Comparison of ENCODE assay signal across 25 cellular contexts in the genomic region with DNA sequence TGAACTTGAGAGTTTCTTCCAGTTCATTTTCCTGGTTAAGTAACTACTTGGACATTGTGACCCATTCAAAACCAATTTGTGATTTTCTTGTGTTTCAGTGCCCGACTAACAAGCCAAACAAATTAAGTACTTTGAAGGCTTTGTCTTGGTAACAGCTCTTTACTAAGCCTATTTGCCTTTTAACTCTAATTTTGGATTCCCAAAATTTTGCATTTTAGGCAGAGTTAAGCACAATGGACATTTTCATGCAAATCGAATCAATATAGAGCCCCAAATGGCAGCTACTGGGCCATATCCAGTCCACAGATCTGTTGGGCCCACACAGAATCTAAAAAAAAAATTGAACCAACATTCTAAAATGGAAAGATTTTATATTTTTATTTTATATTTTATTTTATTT. TPM values are rescaled to one million over a fixed set of nuclear protein-coding genes. Genes with fewer than 3 reads are reported as not detected.
"Had no signal": no experiment of that assay in that cellular context is flagged by ENCODE, and none has a peak within 500 bp of the region (broad histone marks: within the 10 kb centered on the region; RNA-seq: fewer than 3 reads in every experiment).

No MANE protein-coding gene starts in this region.

- H3K27me3 ChIP-seq: ascending aorta, breast epithelium, sigmoid colon had no signal

- H3K9me3 ChIP-seq: ascending aorta, breast epithelium, lower lobe of right lung, sigmoid colon had no signal

- H3K27ac ChIP-seq: ascending aorta, breast epithelium, lower lobe of right lung, sigmoid colon had no signal

- H3K4me1 ChIP-seq: ascending aorta, breast epithelium had no signal

- H3K27me3 Mint-ChIP-seq: activated CD8-positive, alpha-beta memory T cell treated with anti-CD3 and anti-CD28 coated beads, Interleukin-2, amount 10 ng/mL, durations not matched to agents 7 days and 5 days; natural killer cell treated with Interleukin-12 subunit alpha and Interleukin-12 subunit beta and Interleukin-15 and Interleukin-18, amount 100 ng/mL, for 72 hours had no signal

- ATAC-seq: activated CD8-positive, alpha-beta memory T cell treated with anti-CD3 and anti-CD28 coated beads, Interleukin-2, amount 10 ng/mL, durations not matched to agents 7 days and 5 days; left colon; lower lobe of right lung; natural killer cell treated with Interleukin-12 subunit alpha and Interleukin-12 subunit beta and Interleukin-15 and Interleukin-18, amount 100 ng/mL, for 72 hours had no signal

- H3K4me3 ChIP-seq: ascending aorta, breast epithelium, lower lobe of right lung, sigmoid colon had no signal

- DNase-seq: activated CD4-positive, alpha-beta T cell treated with anti-CD3 and anti-CD28 coated beads for 1 hour; activated CD4-positive, alpha-beta T cell treated with anti-CD3 and anti-CD28 coated beads, Interleukin-2, amount 50 U/mL, for 48 hours; activated CD8-positive, alpha-beta memory T cell treated with anti-CD3 and anti-CD28 coated beads, Interleukin-2, amount 10 ng/mL, durations not matched to agents 7 days and 5 days; cerebellar nuclear complex; cortex of kidney; erythroblast; foreskin melanocyte; glutamatergic neuron; hypothalamus; islet precursor cell; left colon; lower lobe of right lung; nucleus accumbens; posterior cingulate gyrus; stimulated activated naive CD4-positive, alpha-beta T cell; substantia nigra; T1000; trophoblast cell had no signal

- H3K36me3 ChIP-seq: ascending aorta, breast epithelium, lower lobe of right lung, sigmoid colon had no signal

- H3K4me3 Mint-ChIP-seq: activated CD8-positive, alpha-beta memory T cell treated with anti-CD3 and anti-CD28 coated beads, Interleukin-2, amount 10 ng/mL, durations not matched to agents 7 days and 5 days had no signal

RNA-seq across cellular contexts. Expression of a gene that starts 31.4 kb away (rescaled TPM):
- total RNA-seq: ascending aorta; breast epithelium; left colon; lower lobe of right lung; mesenteric fat pad; natural killer cell treated with Interleukin-12 subunit alpha and Interleukin-12 subunit beta and Interleukin-15 and Interleukin-18, amount 100 ng/mL, for 72 hours; renal cortical epithelial cell; sigmoid colon had no signal
- polyA plus RNA-seq: adipose tissue, sigmoid colon had no signal
